ENCODE assay signal across 28 cellular contexts in genomic region chr15:79884204-79884596, GRCh38.
"Had no signal": no experiment of that assay in that cellular context is flagged by ENCODE, and none has a peak within 500 bp of the region (broad histone marks: within the 10 kb centered on the region; RNA-seq: fewer than 3 reads in every experiment).

No MANE protein-coding gene starts in this region.

- H3K4me1 ChIP-seq: SJCRH30 had no signal

- DNase-seq: activated CD4-positive, alpha-beta T cell treated with anti-CD3 and anti-CD28 coated beads, Interleukin-2, amount 10 ng/mL, durations not matched to agents 24 days and 14 days; activated CD4-positive, alpha-beta T cell treated with anti-CD3 and anti-CD28 coated beads, Interleukin-2, amount 50 U/mL, for 4 hours; activated CD8-positive, alpha-beta T cell treated with anti-CD3 and anti-CD28 coated beads for 36 hours; activated effector memory CD4-positive, alpha-beta T cell treated with anti-CD3 and anti-CD28 coated beads, Interleukin-2, amount 50 U/mL, for 16 hours; activated naive CD4-positive, alpha-beta T cell; activated naive CD4-positive, alpha-beta T cell treated with anti-CD3 and anti-CD28 coated beads, Interleukin-2, amount 50 U/mL, for 16 hours; activated naive CD8-positive, alpha-beta T cell treated with anti-CD3 and anti-CD28 coated beads for 36 hours; activated T-cell treated with anti-CD3 and anti-CD28 coated beads, Interleukin-2, amount 50 U/mL, for 1 hour; amniotic stem cell; aorta; brain microvascular endothelial cell; central memory CD4-positive, alpha-beta T cell; MM.1S; NCI-H1092 treated with DMSO at 0.1 percent for 48 hours; NCI-H1417; NCI-H1694; NCI-H1930; NCI-H2081 treated with DMSO at 0.1 percent for 48 hours; NCI-H226; NCI-H446 treated with DMSO at 0.1 percent for 48 hours; NCI-H524; NCI-H774; SHP77; SJCRH30; T1000 had no signal

- H3K27me3 Mint-ChIP-seq: activated CD4-positive, alpha-beta T cell treated with anti-CD3 and anti-CD28 coated beads, Interleukin-2, amount 10 ng/mL, durations not matched to agents 24 days and 14 days; activated CD8-positive, alpha-beta T cell treated with anti-CD3 and anti-CD28 coated beads for 36 hours; activated naive CD8-positive, alpha-beta T cell treated with anti-CD3 and anti-CD28 coated beads for 36 hours had no signal

- H3K27ac Mint-ChIP-seq: activated CD4-positive, alpha-beta T cell treated with anti-CD3 and anti-CD28 coated beads, Interleukin-2, amount 10 ng/mL, durations not matched to agents 24 days and 14 days; activated CD8-positive, alpha-beta T cell treated with anti-CD3 and anti-CD28 coated beads for 36 hours; activated naive CD8-positive, alpha-beta T cell treated with anti-CD3 and anti-CD28 coated beads for 36 hours had no signal

- H3K27me3 ChIP-seq: brain microvascular endothelial cell, SJCRH30 had no signal

- ATAC-seq: activated CD8-positive, alpha-beta T cell treated with anti-CD3 and anti-CD28 coated beads for 36 hours; Panc1 had no signal

- H3K9me3 Mint-ChIP-seq: activated CD4-positive, alpha-beta T cell treated with anti-CD3 and anti-CD28 coated beads, Interleukin-2, amount 10 ng/mL, durations not matched to agents 24 days and 14 days had no signal

- H3K9me3 ChIP-seq: SJCRH30 had no signal

- H3K4me3 ChIP-seq: SJCRH30, SK-N-MC had no signal

- H3K4me3 Mint-ChIP-seq: activated CD4-positive, alpha-beta T cell treated with anti-CD3 and anti-CD28 coated beads, Interleukin-2, amount 10 ng/mL, durations not matched to agents 24 days and 14 days; activated CD8-positive, alpha-beta T cell treated with anti-CD3 and anti-CD28 coated beads for 36 hours; activated naive CD8-positive, alpha-beta T cell treated with anti-CD3 and anti-CD28 coated beads for 36 hours had no signal

- H3K27ac ChIP-seq: brain microvascular endothelial cell, KMS-11, SJCRH30, SK-N-MC had no signal
